12 cellular contexts compared by ENCODE assay signal in genomic region chr19:49425922-49426592, GRCh38. TPM values are rescaled to one million over a fixed set of nuclear protein-coding genes. Genes with fewer than 3 reads are reported as not detected.
DNase-seq lines count a peak whose midpoint lies in the region; ATAC-seq and TF ChIP-seq lines count a peak whose summit lies in the region.
"Had no signal": no experiment of that assay in that cellular context is flagged by ENCODE, and none has a peak within 500 bp of the region (broad histone marks: within the 10 kb centered on the region; RNA-seq: fewer than 3 reads in every experiment).

No MANE protein-coding gene starts in this region.

- H3K9me3 ChIP-seq in PC-3 (ENCODE audit: low read length) (no peaks in the 10 kb centered on the region), iPS-15b (ENCODE audit: control insufficient read depth, insufficient read depth, low read length) (no peaks in the 10 kb centered on the region), mammary epithelial cell (replicated peaks; ENCODE audit: insufficient read depth, low read length) (no peaks in the 10 kb centered on the region)

- H2AFZ ChIP-seq in PC-3 (ENCODE audit: low read length) (no peak overlapping the region), mammary epithelial cell (ENCODE audit: low read depth, low read length) (no peak overlapping the region)

- peaks cover 4% of the 10 kb centered on the region for H3K36me3 Mint-ChIP-seq in Calu3 (ENCODE audit: insufficient read depth, unreplicated experiment)

- H3K4me3 ChIP-seq in PC-3 (ENCODE audit: low read length) (no peak overlapping the region), iPS-15b (ENCODE audit: low read depth, low read length) (peak overlapping the region; percentile 65), mammary epithelial cell (replicated peaks in 1 of 3; ENCODE audit: insufficient read depth in 1 of 3, low read depth in 2 of 3, low read length in 3 of 3) (no peak overlapping the region)

- no TSS peak for BruUV-seq in Calu3 (replicated peaks; lab: Mats Ljungman, UMichigan)
- BruUV-seq in PC-3 (replicated peaks; lab: Mats Ljungman, UMichigan) = no TSS peak
- BruUV-seq in mammary epithelial cell (replicated peaks; lab: Mats Ljungman, UMichigan) = no TSS peak

- POLR2A ChIA-PET in PC-3 (lab: Charles Lee; ENCODE audit: unreplicated experiment) = no interaction called here

- peak; percentile 57 for DNase-seq in Calu3
- DNase-seq in GM13976 (ENCODE audit: low spot score) = peak; percentile 38
- DNase-seq in PC-3 = peak; percentile 37
- DNase-seq in mammary epithelial cell = no peak
- DNase-seq: effector memory CD4-positive, alpha-beta T cell; T-helper 1 cell had no signal

- peaks cover 100% of the 10 kb centered on the region for H3K27me3 Mint-ChIP-seq in Calu3 (ENCODE audit: unreplicated experiment)

- no peaks in the 10 kb centered on the region for H3K79me2 ChIP-seq in PC-3 (ENCODE audit: low read length)
- no peaks in the 10 kb centered on the region for H3K79me2 ChIP-seq in mammary epithelial cell (ENCODE audit: insufficient read depth, low read length)

- CTCF ChIA-PET in Calu3 (lab: Charles Lee) = interaction anchor here (0.6 kb wide), 1 partner anchor 16 kb away, joined by 6 read pairs; no protein-coding TSS in a partner anchor
- CTCF ChIA-PET in PC-3 (lab: Charles Lee) = no interaction called here
- CTCF ChIA-PET in mammary epithelial cell (lab: Charles Lee; ENCODE audit: low non-redundant PET) = no interaction called here

- H3K27ac ChIP-seq in PC-3 (ENCODE audit: low read length) (no peak overlapping the region), mammary epithelial cell (ENCODE audit: insufficient read depth, low read depth, low read length) (no peak overlapping the region)

- no peaks in the 10 kb centered on the region for H3F3A ChIP-seq in PC-3 (ENCODE audit: low read length, unreplicated experiment)

- no peaks in the 10 kb centered on the region for H3K9me3 Mint-ChIP-seq in Calu3 (ENCODE audit: low read depth, unreplicated experiment)
- H3K9me3 Mint-ChIP-seq: activated T-helper 17 cell treated with anti-CD3 and anti-CD28 coated beads, Interleukin-2, amount 50 U/mL, for 72 hours had no signal

- WGBS in mammary epithelial cell (ENCODE audit: low coverage, missing lambda C conversion rate) = 12% methylated on average over 24 of the region's 30 CpGs

- intact Hi-C loops in Calu3 (cut with micrococcal nuclease; ENCODE audit: unreplicated experiment) (loop anchor here (5.0 kb wide), 1 partner anchor 34 kb away; no protein-coding TSS in a partner anchor), PC-3 (cut with micrococcal nuclease) (no loop called here), mammary epithelial cell (cut with micrococcal nuclease) (no loop called here)

- peaks cover 39% of the 10 kb centered on the region for H3K4me1 Mint-ChIP-seq in Calu3 (ENCODE audit: low read depth, unreplicated experiment)

- H3K4me1 ChIP-seq in PC-3 (ENCODE audit: insufficient read depth, low read length) (0 out of 2 replicates have a peak, but pooled peaks cover 8% of the 10 kb centered on the region), iPS-15b (ENCODE audit: control insufficient read depth, insufficient read depth, low read length) (peaks cover 20% of the 10 kb centered on the region), mammary epithelial cell (ENCODE audit: insufficient read depth, low read length) (peaks cover 14% of the 10 kb centered on the region)

- H3K4me3 Mint-ChIP-seq in Calu3 (ENCODE audit: low read depth, unreplicated experiment) = peak overlapping the region; percentile 1

- H3K9ac ChIP-seq in PC-3 (ENCODE audit: low read length) (no peak overlapping the region), iPS-15b (ENCODE audit: low read depth, low read length) (no peak overlapping the region), mammary epithelial cell (ENCODE audit: insufficient read depth, low read length) (no peak overlapping the region)

- in situ Hi-C loops in GM13976 (cut with MboI; ENCODE audit: low sequenced_read_pairs, unreplicated experiment) (loop anchor here (25.0 kb wide), 1 partner anchor 164 kb away; no protein-coding TSS in a partner anchor), mammary epithelial cell (cut with MboI; ENCODE audit: low sequenced_read_pairs in 2 of 2) (loop anchor here in 1 of 2 donors (25.0 kb wide), 1 partner anchor 164 kb away; no protein-coding TSS in a partner anchor)

- no peak for TF ChIP-seq CTCF in Calu3 (IDR thresholded peaks at IDR 0.05; ENCODE audit: unreplicated experiment)
- no peak for TF ChIP-seq CTCF in GM13976 (IDR thresholded peaks at IDR 0.05; ENCODE audit: borderline replicate concordance, control extremely low read depth, extremely low read depth, insufficient read depth, missing control alignments)
- TF ChIP-seq CTCF in PC-3 (conservative IDR thresholded peaks at IDR 0.05; ENCODE audit: low read depth, low read length) = no peak
- no peak for TF ChIP-seq CTCF in mammary epithelial cell (conservative IDR thresholded peaks at IDR 0.05 in 1 of 2, IDR thresholded peaks at IDR 0.05 in 1 of 2; ENCODE audit: extremely low read depth in 1 of 2, insufficient read depth in 1 of 2, low read depth in 1 of 2, low read length in 2 of 2)

- ATAC-seq in PC-3 (no peak), HG03354 (IDR thresholded peaks at IDR 0.05; ENCODE audit: poor library complexity, severe bottlenecking, unreplicated experiment) (no peak), GM19035 (IDR thresholded peaks at IDR 0.05; ENCODE audit: unreplicated experiment) (no peak)
- ATAC-seq: activated T-helper 17 cell treated with anti-CD3 and anti-CD28 coated beads, Interleukin-2, amount 50 U/mL, for 72 hours had no signal

- dilution Hi-C loops in mammary epithelial cell (cut with HindIII; ENCODE audit: low sequenced_read_pairs) = no loop called here

- H4K20me1 ChIP-seq in PC-3 (ENCODE audit: low read length) (no peaks in the 10 kb centered on the region), mammary epithelial cell (ENCODE audit: insufficient read depth, low read length) (no peaks in the 10 kb centered on the region)

- H3K9me2 ChIP-seq in PC-3 (replicated peaks; ENCODE audit: low read length) = no peaks in the 10 kb centered on the region

- peaks cover 77% of the 10 kb centered on the region for H3K27me3 ChIP-seq in PC-3 (ENCODE audit: low read length)
- H3K27me3 ChIP-seq in iPS-15b (ENCODE audit: control insufficient read depth, insufficient read depth, low read length) = peaks cover 79% of the 10 kb centered on the region
- peaks cover 29% of the 10 kb centered on the region for H3K27me3 ChIP-seq in mammary epithelial cell (ENCODE audit: insufficient read depth, low read length)

- H3K36me3 ChIP-seq in PC-3 (ENCODE audit: low read depth, low read length) = no peaks in the 10 kb centered on the region
- H3K36me3 ChIP-seq in iPS-15b (ENCODE audit: control insufficient read depth, insufficient read depth, low read length) = no peaks in the 10 kb centered on the region
- H3K36me3 ChIP-seq in mammary epithelial cell (ENCODE audit: insufficient read depth, low read length) = no peaks in the 10 kb centered on the region

- no peak overlapping the region for H3K4me2 ChIP-seq in PC-3 (ENCODE audit: low read length)
- H3K4me2 ChIP-seq in mammary epithelial cell (ENCODE audit: insufficient read depth, low read depth, low read length) = no peak overlapping the region

- H3K27ac Mint-ChIP-seq in Calu3 (ENCODE audit: unreplicated experiment) = no peak overlapping the region
- H3K27ac Mint-ChIP-seq: activated T-helper 17 cell treated with anti-CD3 and anti-CD28 coated beads, Interleukin-2, amount 50 U/mL, for 72 hours had no signal

RNA-seq across cellular contexts. Expression of gene GFY, which starts 0.9 kb away (rescaled TPM):
- not detected in 2 replicates for total RNA-seq in Calu3 (2022)
- total RNA-seq in PC-3 (2014; rRNA removed) = not detected in 2 replicates
- total RNA-seq in mammary epithelial cell = not detected
- polyA plus RNA-seq in mammary epithelial cell = not detected
- polyA minus RNA-seq in mammary epithelial cell = not detected
- total RNA-seq: activated T-helper 17 cell treated with anti-CD3 and anti-CD28 coated beads, Interleukin-2, amount 50 U/mL, for 72 hours; posterior vena cava had no signal
- polyA plus RNA-seq: keratinocyte had no signal

RNA-seq across cellular contexts. Expression of gene PTH2, which starts 2.8 kb away (rescaled TPM):
- total RNA-seq in Calu3 (2022) = not detected in 2 replicates
- not detected in 2 replicates for total RNA-seq in PC-3 (2014; rRNA removed)
- not detected for total RNA-seq in mammary epithelial cell
- polyA plus RNA-seq in mammary epithelial cell = not detected
- not detected for polyA minus RNA-seq in mammary epithelial cell
- total RNA-seq: activated T-helper 17 cell treated with anti-CD3 and anti-CD28 coated beads, Interleukin-2, amount 50 U/mL, for 72 hours; posterior vena cava had no signal
- polyA plus RNA-seq: keratinocyte had no signal

RNA-seq across cellular contexts. Expression of gene SLC17A7, which starts 15.3 kb away (rescaled TPM):
- total RNA-seq in Calu3 (2022) = not detected in 2 replicates
- 0.11 TPM in 1 of 2 replicates, not detected in the other for total RNA-seq in PC-3 (2014; rRNA removed)
- total RNA-seq in mammary epithelial cell = under 1 TPM; under 0.01 to 0.16 TPM
- polyA plus RNA-seq in mammary epithelial cell = 0.07 TPM
- not detected for polyA minus RNA-seq in mammary epithelial cell

RNA-seq across cellular contexts. Expression of gene PIH1D1, which starts 25.6 kb away (rescaled TPM):
- 127 and 141 TPM in 2 replicates for total RNA-seq in Calu3 (2022)
- total RNA-seq in PC-3 (2014; rRNA removed) = 171 and 200 TPM in 2 replicates
- total RNA-seq in mammary epithelial cell = 10 to 100 TPM; 61.2 to 62.4 TPM
- polyA plus RNA-seq in mammary epithelial cell = 73.4 TPM
- 140 TPM for polyA minus RNA-seq in mammary epithelial cell

RNA-seq across cellular contexts. Expression of gene ALDH16A1, which starts 27.0 kb away (rescaled TPM):
- total RNA-seq in Calu3 (2022) = 34.4 and 36.1 TPM in 2 replicates
- not detected in 2 replicates for total RNA-seq in PC-3 (2014; rRNA removed)
- 10 to 100 TPM; 18.2 to 23.9 TPM for total RNA-seq in mammary epithelial cell
- polyA plus RNA-seq in mammary epithelial cell = 16.7 TPM
- 4.3 TPM for polyA minus RNA-seq in mammary epithelial cell
